8 cellular contexts compared by ENCODE assay signal in genomic region chr12:2959508-2960431, GRCh38. TPM values are rescaled to one million over a fixed set of nuclear protein-coding genes. Genes with fewer than 3 reads are reported as not detected.
DNase-seq lines count a peak whose midpoint lies in the region; ATAC-seq lines count a peak whose summit lies in the region.

No MANE protein-coding gene starts in this region.

- peak overlapping the region; percentile 75 for H3K4me3 Mint-ChIP-seq in activated T-helper 2 cell treated with anti-CD3 and anti-CD28 coated beads, Interferon-gamma antibody, Interleukin-2, Interleukin-4, amounts not matched to agents 10 μg/mL and 5 μg/mL and 100 μg/mL, durations not matched to agents 14 hours and 24 hours and 36 hours (ENCODE audit: low read depth)

- H3K27me3 Mint-ChIP-seq in activated T-helper 2 cell treated with anti-CD3 and anti-CD28 coated beads, Interferon-gamma antibody, Interleukin-2, Interleukin-4, amounts not matched to agents 10 μg/mL and 5 μg/mL and 100 μg/mL, durations not matched to agents 14 hours and 24 hours and 36 hours (ENCODE audit: low read depth) = peaks cover 52% of the 10 kb centered on the region

- H3K9me3 Mint-ChIP-seq in activated T-helper 2 cell treated with anti-CD3 and anti-CD28 coated beads, Interferon-gamma antibody, Interleukin-2, Interleukin-4, amounts not matched to agents 10 μg/mL and 5 μg/mL and 100 μg/mL, durations not matched to agents 14 hours and 24 hours and 36 hours = no peaks in the 10 kb centered on the region

- H3K36me3 Mint-ChIP-seq in activated T-helper 2 cell treated with anti-CD3 and anti-CD28 coated beads, Interferon-gamma antibody, Interleukin-2, Interleukin-4, amounts not matched to agents 10 μg/mL and 5 μg/mL and 100 μg/mL, durations not matched to agents 14 hours and 24 hours and 36 hours (ENCODE audit: low read depth) = no peaks in the 10 kb centered on the region

- H3K27ac Mint-ChIP-seq in activated T-helper 2 cell treated with anti-CD3 and anti-CD28 coated beads, Interferon-gamma antibody, Interleukin-2, Interleukin-4, amounts not matched to agents 10 μg/mL and 5 μg/mL and 100 μg/mL, durations not matched to agents 14 hours and 24 hours and 36 hours = no peak overlapping the region

- ATAC-seq in Right ventricle myocardium superior (ENCODE audit: poor library complexity) (peak; percentile 72), HG03469 (IDR thresholded peaks at IDR 0.05; ENCODE audit: unreplicated experiment) (no peak), HG03432 (IDR thresholded peaks at IDR 0.05; ENCODE audit: unreplicated experiment) (no peak)

- peak; percentile 39 for DNase-seq in activated CD4-positive, alpha-beta T cell treated with anti-CD3 and anti-CD28 coated beads for 48 hours
- DNase-seq in activated CD4-positive, alpha-beta T cell treated with anti-CD3 and anti-CD28 coated beads for 1 hour = no peak
- DNase-seq in NCI-H1105 treated with DMSO at 0.1 percent for 48 hours (lab: John Stamatoyannopoulos, UW) = peak; percentile 61
- no peak for DNase-seq in activated T-helper 2 cell treated with anti-CD3 and anti-CD28 coated beads, Interferon-gamma antibody, Interleukin-2, Interleukin-4, amounts not matched to agents 10 μg/mL and 5 μg/mL and 100 μg/mL, durations not matched to agents 14 hours and 24 hours and 36 hours (ENCODE audit: low spot score)
- peak; percentile 62 for DNase-seq in Right ventricle myocardium superior
- peak; percentile 91 for DNase-seq in posterior vena cava (ENCODE audit: low spot score)

- H3K4me1 Mint-ChIP-seq in activated T-helper 2 cell treated with anti-CD3 and anti-CD28 coated beads, Interferon-gamma antibody, Interleukin-2, Interleukin-4, amounts not matched to agents 10 μg/mL and 5 μg/mL and 100 μg/mL, durations not matched to agents 14 hours and 24 hours and 36 hours (ENCODE audit: low read depth) = peaks cover 12% of the 10 kb centered on the region

- intact Hi-C loops in activated T-helper 2 cell treated with anti-CD3 and anti-CD28 coated beads, Interferon-gamma antibody, Interleukin-2, Interleukin-4, amounts not matched to agents 10 μg/mL and 5 μg/mL and 100 μg/mL, durations not matched to agents 14 hours and 24 hours and 36 hours (cut with micrococcal nuclease) = loop anchor here (10.0 kb wide), 1 partner anchor 1285 kb away; no protein-coding TSS in a partner anchor
- intact Hi-C loops in Right ventricle myocardium superior (cut with DNase I) (no loop called here), posterior vena cava (cut with DNase I) (no loop called here)

RNA-seq across cellular contexts. Expression of gene TEAD4, which starts 0.6 kb away (rescaled TPM):
- total RNA-seq in activated T-helper 2 cell treated with anti-CD3 and anti-CD28 coated beads, Interferon-gamma antibody, Interleukin-2, Interleukin-4, amounts not matched to agents 10 μg/mL and 5 μg/mL and 100 μg/mL, durations not matched to agents 14 hours and 24 hours and 36 hours = 12.7 and 13.7 TPM in 2 replicates
- 7.6 TPM for total RNA-seq in Right ventricle myocardium superior
- total RNA-seq in posterior vena cava = 10 to 100 TPM; 14.1 to 35.3 TPM

Comparison
In these comparisons a context has a peak if more than half of its experiments do, and no peak if none do; other contexts are left out.
1. DNase-seq: peak in activated CD4-positive, alpha-beta T cell treated with anti-CD3 and anti-CD28 coated beads for 48 hours (single experiment), NCI-H1105 treated with DMSO at 0.1 percent for 48 hours (single experiment), Right ventricle myocardium superior (single experiment) and posterior vena cava (single experiment); none in activated CD4-positive, alpha-beta T cell treated with anti-CD3 and anti-CD28 coated beads for 1 hour (single experiment) and activated T-helper 2 cell treated with anti-CD3 and anti-CD28 coated beads, Interferon-gamma antibody, Interleukin-2, Interleukin-4, amounts not matched to agents 10 μg/mL and 5 μg/mL and 100 μg/mL, durations not matched to agents 14 hours and 24 hours and 36 hours (single experiment).